ENCODE assay signal across 11 cellular contexts in the genomic region with DNA sequence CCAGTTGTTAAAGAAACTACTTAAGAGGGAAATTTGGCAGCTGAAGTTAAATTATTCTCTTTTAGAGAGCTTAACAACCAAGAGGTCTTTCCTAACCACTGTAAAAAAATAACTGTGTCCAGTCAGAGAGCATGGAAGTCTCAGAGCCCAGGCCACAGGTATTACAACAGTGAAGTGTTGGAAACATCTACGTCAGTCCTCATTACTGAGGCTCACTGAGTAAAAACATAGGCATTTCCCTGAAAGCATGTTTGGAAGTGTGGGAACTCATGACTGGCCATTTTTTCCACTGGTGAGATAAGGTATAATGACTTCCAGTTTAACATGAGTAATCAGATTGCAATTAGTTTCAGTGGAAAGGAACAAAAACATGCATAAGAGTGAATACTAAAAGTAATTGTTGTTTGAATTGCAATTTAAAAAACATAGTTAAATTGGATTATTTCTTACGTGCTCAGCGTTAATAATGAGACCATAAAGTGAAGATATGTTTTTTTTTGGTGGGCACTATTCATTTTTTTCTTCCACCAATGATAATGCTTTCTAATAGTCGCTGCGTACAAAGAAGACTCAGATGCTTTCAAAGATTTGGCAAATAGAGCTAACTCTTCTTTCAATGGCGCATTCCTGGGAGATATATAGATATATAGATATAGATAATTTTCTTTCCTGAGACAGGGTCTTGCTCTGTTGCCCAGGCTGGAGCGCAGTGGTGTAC.
DNase-seq lines count a peak whose midpoint lies in the region; ATAC-seq and TF ChIP-seq lines count a peak whose summit lies in the region.
"Had no signal": no experiment of that assay in that cellular context is flagged by ENCODE, and none has a peak within 500 bp of the region (broad histone marks: within the 10 kb centered on the region; RNA-seq: fewer than 3 reads in every experiment).

No MANE protein-coding gene starts in this region.

- no peaks in the 10 kb centered on the region for H3K27me3 ChIP-seq in AG04450 (ENCODE audit: control insufficient read depth, insufficient read depth, low read length)

- H3K36me3 Mint-ChIP-seq in mesothelial cell of epicardium, result peaks cover 7% of the 10 kb centered on the region
- H3K36me3 Mint-ChIP-seq in activated CD4-positive, alpha-beta T cell treated with anti-CD3 and anti-CD28 coated beads for 36 hours (ENCODE audit: low read depth), result no peaks in the 10 kb centered on the region
- H3K36me3 Mint-ChIP-seq: CD8-positive, alpha-beta memory T cell; IgD-negative memory B cell had no signal

- POLR2A ChIA-PET in AG04450 (lab: Yijun Ruan, JAX), result interaction anchor here (0.8 to 1.5 kb wide), 7 partner anchors 15 to 97 kb away, joined by 3 to 8 read pairs (median 4); no protein-coding TSS in a partner anchor
- POLR2A ChIA-PET in activated CD4-positive, alpha-beta T cell treated with anti-CD3 and anti-CD28 coated beads for 36 hours (lab: Charles Lee), result no interaction called here

- peak overlapping the region; percentile 37 for H3K27ac Mint-ChIP-seq in mesothelial cell of epicardium
- no peak overlapping the region for H3K27ac Mint-ChIP-seq in activated CD4-positive, alpha-beta T cell treated with anti-CD3 and anti-CD28 coated beads for 36 hours
- H3K27ac Mint-ChIP-seq: activated naive CD8-positive, alpha-beta T cell treated with anti-CD3 and anti-CD28 coated beads, Interleukin-2, amount 50 U/mL, for 24 hours; CD8-positive, alpha-beta memory T cell; IgD-negative memory B cell had no signal

- H3K9me3 Mint-ChIP-seq in mesothelial cell of epicardium, result peaks cover 2% of the 10 kb centered on the region
- H3K9me3 Mint-ChIP-seq in activated CD4-positive, alpha-beta T cell treated with anti-CD3 and anti-CD28 coated beads for 36 hours (ENCODE audit: low read depth), result no peaks in the 10 kb centered on the region
- H3K9me3 Mint-ChIP-seq: activated naive CD8-positive, alpha-beta T cell treated with anti-CD3 and anti-CD28 coated beads, Interleukin-2, amount 50 U/mL, for 24 hours; CD8-positive, alpha-beta memory T cell had no signal

- no peak overlapping the region for H3K4me3 ChIP-seq in AG04450 (ENCODE audit: low read depth, low read length)
- H3K4me3 ChIP-seq in epithelial cell of esophagus (ENCODE audit: low read length), result no peak overlapping the region

- H3K4me1 Mint-ChIP-seq in mesothelial cell of epicardium, result peaks cover 4% of the 10 kb centered on the region
- no peaks in the 10 kb centered on the region for H3K4me1 Mint-ChIP-seq in activated CD4-positive, alpha-beta T cell treated with anti-CD3 and anti-CD28 coated beads for 36 hours
- H3K4me1 Mint-ChIP-seq: activated naive CD8-positive, alpha-beta T cell treated with anti-CD3 and anti-CD28 coated beads, Interleukin-2, amount 50 U/mL, for 24 hours; CD8-positive, alpha-beta memory T cell had no signal

- CTCF ChIA-PET in AG04450 (lab: Charles Lee), result interaction anchor here (1.0 to 1.5 kb wide), 3 partner anchors 13 to 145 kb away, joined by 3 to 4 read pairs (median 3); no protein-coding TSS in a partner anchor
- CTCF ChIA-PET in activated CD4-positive, alpha-beta T cell treated with anti-CD3 and anti-CD28 coated beads for 36 hours (lab: Charles Lee), result no interaction called here

- H3K27ac ChIP-seq in AG04450 (ENCODE audit: low read depth, low read length), result peak overlapping the region; percentile 97

- intact Hi-C loops in activated CD4-positive, alpha-beta T cell treated with anti-CD3 and anti-CD28 coated beads for 36 hours (cut with DNase I, micrococcal nuclease), result no loop called here

- H3K27me3 Mint-ChIP-seq in mesothelial cell of epicardium (ENCODE audit: low read depth), result no peaks in the 10 kb centered on the region
- H3K27me3 Mint-ChIP-seq in activated CD4-positive, alpha-beta T cell treated with anti-CD3 and anti-CD28 coated beads for 36 hours, result no peaks in the 10 kb centered on the region
- H3K27me3 Mint-ChIP-seq: activated naive CD8-positive, alpha-beta T cell treated with anti-CD3 and anti-CD28 coated beads, Interleukin-2, amount 50 U/mL, for 24 hours; CD8-positive, alpha-beta memory T cell; IgD-negative memory B cell had no signal

- DNase-seq in AG04450 (ENCODE audit: low read depth, low spot score) (peak; percentile 99), NOMO-1 (lab: John Stamatoyannopoulos, UW; ENCODE audit: unreplicated experiment in 2 of 2) (peak; percentile 29 to 82), epithelial cell of esophagus (ENCODE audit: low read depth) (peak; percentile 99), mesothelial cell of epicardium (ENCODE audit: low spot score in 2 of 2, unreplicated experiment in 2 of 2) (no peak), activated T-cell treated with anti-CD3 and anti-CD28 coated beads for 4 hours (no peak), superior temporal gyrus (ENCODE audit: extremely low spot score) (no peak)
- no peak for DNase-seq in activated CD4-positive, alpha-beta T cell treated with anti-CD3 and anti-CD28 coated beads for 36 hours
- no peak for DNase-seq in activated effector memory CD4-positive, alpha-beta T cell treated with anti-CD3 and anti-CD28 coated beads, Interleukin-2, amount 50 U/mL, for 16 hours
- DNase-seq: activated naive CD8-positive, alpha-beta T cell treated with anti-CD3 and anti-CD28 coated beads, Interleukin-2, amount 50 U/mL, for 24 hours; CD8-positive, alpha-beta memory T cell had no signal

- no peak overlapping the region for H3K4me3 Mint-ChIP-seq in mesothelial cell of epicardium
- no peak overlapping the region for H3K4me3 Mint-ChIP-seq in activated CD4-positive, alpha-beta T cell treated with anti-CD3 and anti-CD28 coated beads for 36 hours
- H3K4me3 Mint-ChIP-seq: activated naive CD8-positive, alpha-beta T cell treated with anti-CD3 and anti-CD28 coated beads, Interleukin-2, amount 50 U/mL, for 24 hours; CD8-positive, alpha-beta memory T cell; IgD-negative memory B cell had no signal

- ATAC-seq in activated CD4-positive, alpha-beta T cell treated with anti-CD3 and anti-CD28 coated beads for 36 hours, result no peak
- ATAC-seq: activated naive CD8-positive, alpha-beta T cell treated with anti-CD3 and anti-CD28 coated beads, Interleukin-2, amount 50 U/mL, for 24 hours had no signal

- H3K9me3 ChIP-seq in AG04450 (ENCODE audit: control insufficient read depth, insufficient read depth, low read length), result no peaks in the 10 kb centered on the region

- no peak for TF ChIP-seq CTCF in AG04450 (IDR thresholded peaks at IDR 0.05; ENCODE audit: low read depth, low read length)
- TF ChIP-seq CTCF in epithelial cell of esophagus (IDR thresholded peaks at IDR 0.05; ENCODE audit: insufficient read depth, low read depth, low read length, missing control alignments), result no peak
- TF ChIP-seq CTCF in mesothelial cell of epicardium (IDR thresholded peaks at IDR 0.05; ENCODE audit: unreplicated experiment), result no peak

Comparison
In these comparisons a context has a peak if more than half of its experiments do, and no peak if none do; other contexts are left out.
1. DNase-seq: peak in AG04450 (single experiment), NOMO-1 (2 of 2) and epithelial cell of esophagus (single experiment); none in mesothelial cell of epicardium (0 of 2), activated CD4-positive, alpha-beta T cell treated with anti-CD3 and anti-CD28 coated beads for 36 hours (single experiment), activated T-cell treated with anti-CD3 and anti-CD28 coated beads for 4 hours (single experiment), superior temporal gyrus (single experiment) and activated effector memory CD4-positive, alpha-beta T cell treated with anti-CD3 and anti-CD28 coated beads, Interleukin-2, amount 50 U/mL, for 16 hours (single experiment).